Comparison of ENCODE assay signal across 16 cellular contexts in the genomic region with DNA sequence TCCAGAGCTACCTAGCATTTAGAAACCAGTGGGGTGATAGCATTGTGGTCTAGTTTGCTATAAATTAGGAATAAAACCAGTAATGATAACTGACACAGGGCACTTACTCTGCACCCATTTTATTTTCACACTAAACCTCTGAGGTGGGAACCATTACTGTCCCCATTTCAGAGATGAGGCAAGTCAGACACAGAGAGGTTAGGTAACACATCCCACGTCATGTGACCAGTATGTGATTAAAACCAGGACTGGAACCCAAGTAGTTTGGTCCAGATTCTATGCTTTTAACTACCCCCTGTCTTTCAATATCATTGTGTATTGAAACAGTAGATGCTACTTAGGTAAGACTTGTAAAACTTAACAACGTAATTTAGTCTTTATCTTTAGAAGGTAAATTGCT.
DNase-seq lines count a peak whose midpoint lies in the region; ATAC-seq, FAIRE-seq and TF ChIP-seq lines count a peak whose summit lies in the region.
"Had no signal": no experiment of that assay in that cellular context is flagged by ENCODE, and none has a peak within 500 bp of the region (broad histone marks: within the 10 kb centered on the region; RNA-seq: fewer than 3 reads in every experiment).

No MANE protein-coding gene starts in this region.

- TF ChIP-seq CTCF in K562 (IDR thresholded peaks at IDR 0.05 in 2 of 3, conservative IDR thresholded peaks at IDR 0.05 in 1 of 3; ENCODE audit: insufficient read depth in 2 of 3, low read depth in 1 of 3, low read length in 3 of 3) = no peak

- H2AFZ ChIP-seq in K562 (ENCODE audit: low read depth, low read length) = no peak overlapping the region

- peaks cover 14 to 30% of the 10 kb centered on the region in 2 experiments; a peak in 4 of 5 replicates for H3K27me3 ChIP-seq in K562 (ENCODE audit: control insufficient read depth in 2 of 2, insufficient read depth in 2 of 2, low read length in 2 of 2)
- H3K27me3 ChIP-seq: stomach had no signal

- CTCF ChIA-PET in K562 (lab: Yijun Ruan, JAX; ENCODE audit: low intra/inter-chr PET ratio) = no interaction called here

- 14% methylated on average over 2 of the region's 2 CpGs for WGBS in K562 (ENCODE audit: insufficient coverage, low coverage, missing lambda C conversion rate)

- no peaks in the 10 kb centered on the region; the same call in 1 of the 2 replicates for H3K9me3 ChIP-seq in K562 (replicated peaks; ENCODE audit: control insufficient read depth, insufficient read depth, low read depth, low read length)
- H3K9me3 ChIP-seq: SK-N-SH, stomach had no signal

- TF ChIP-seq POLR2A in K562 (conservative IDR thresholded peaks at IDR 0.05) = no peak

- intact Hi-C loops in K562 (cut with micrococcal nuclease) = no loop called here

- H3K4me1 ChIP-seq in K562 (replicated peaks in 1 of 2; ENCODE audit: control insufficient read depth in 2 of 2, insufficient read depth in 2 of 2, low read length in 2 of 2) = peaks cover 10 to 11% of the 10 kb centered on the region in 2 experiments; a peak in 4 of 5 replicates

- POLR2A ChIA-PET in K562 (lab: Yijun Ruan, JAX) = no interaction called here

- in situ Hi-C loops in K562 (cut with MboI) = no loop called here

- no peaks in the 10 kb centered on the region for H3K9me1 ChIP-seq in K562 (ENCODE audit: control insufficient read depth, insufficient read depth, low read length)

- FAIRE-seq in K562 (lab: Jason Lieb, UNC) = no peak

- TF ChIP-seq RAD21 in K562 (CRISPR knock-in tag; conservative IDR thresholded peaks at IDR 0.05 in 1 of 2, IDR thresholded peaks at IDR 0.05 in 1 of 2) = no peak

- DNase-seq in K562 (ENCODE audit: extremely low read depth in 1 of 4, low spot score in 3 of 4) (no peak), COLO829 (ENCODE audit: low spot score) (no peak), kidney glomerular epithelial cell (lab: John Stamatoyannopoulos, UW) (no peak)
- DNase-seq in stimulated activated CD8-positive, alpha-beta memory T cell treated with anti-CD3 and anti-CD28 coated beads, Interleukin-4, amount 100 ng/mL, for 48 hours = no peak
- DNase-seq: activated CD8-positive, alpha-beta memory T cell treated with anti-CD3 and anti-CD28 coated beads, Interleukin-2, amount 50 U/mL, for 4 hours; central memory CD4-positive, alpha-beta T cell; foreskin melanocyte; mammary epithelial cell; OCI-M1; SK-N-SH; stomach had no signal

- no peaks in the 10 kb centered on the region for H3K36me3 ChIP-seq in K562 (ENCODE audit: control insufficient read depth, insufficient read depth, low read length)

- H3K9ac ChIP-seq in K562 (ENCODE audit: insufficient read depth in 1 of 2, low read depth in 2 of 2, low read length in 2 of 2) = no peak overlapping the region
- H3K9ac ChIP-seq: SK-N-SH had no signal

- no peaks in the 10 kb centered on the region for H4K20me1 ChIP-seq in K562 (replicated peaks; ENCODE audit: control insufficient read depth, insufficient read depth, low read length)

- no peak overlapping the region for H3K4me2 ChIP-seq in K562 (ENCODE audit: insufficient read depth, low read length)
- H3K4me2 ChIP-seq: SK-N-SH had no signal

- peak; percentile 25 for ATAC-seq in GM18861 (IDR thresholded peaks at IDR 0.05; ENCODE audit: unreplicated experiment)
- ATAC-seq in GM21529 (IDR thresholded peaks at IDR 0.05; ENCODE audit: unreplicated experiment) = peak; percentile 34
- ATAC-seq in HG03354 (IDR thresholded peaks at IDR 0.05; ENCODE audit: poor library complexity, severe bottlenecking, unreplicated experiment) = peak; percentile 54
- ATAC-seq in K562 = no peak
- no peak for ATAC-seq in HG02981 (IDR thresholded peaks at IDR 0.05; ENCODE audit: unreplicated experiment)

- no peak overlapping the region for H3K4me3 ChIP-seq in K562
- H3K4me3 ChIP-seq: skin epidermis, stomach had no signal

- no peaks in the 10 kb centered on the region for H3K79me2 ChIP-seq in K562 (ENCODE audit: control insufficient read depth, insufficient read depth, low read length)

- BruUV-seq in K562 (replicated peaks; lab: Mats Ljungman, UMichigan) = no TSS peak

- no peak overlapping the region for H3K27ac ChIP-seq in K562 (ENCODE audit: extremely low read depth, low read depth, low read length)
- H3K27ac ChIP-seq: skin epidermis, stomach had no signal

- no peak for TF ChIP-seq EP300 in K562 (IDR thresholded peaks at IDR 0.05; ENCODE audit: low read length)

TF ChIP-seq in K562, 482 proteins besides CTCF, POLR2A, EP300 and RAD21 (continues in another document):
- peak; percentile 73 for TF ChIP-seq TFE3 (CRISPR knock-in tag; IDR thresholded peaks at IDR 0.05)
- TF ChIP-seq, protein P1, sequence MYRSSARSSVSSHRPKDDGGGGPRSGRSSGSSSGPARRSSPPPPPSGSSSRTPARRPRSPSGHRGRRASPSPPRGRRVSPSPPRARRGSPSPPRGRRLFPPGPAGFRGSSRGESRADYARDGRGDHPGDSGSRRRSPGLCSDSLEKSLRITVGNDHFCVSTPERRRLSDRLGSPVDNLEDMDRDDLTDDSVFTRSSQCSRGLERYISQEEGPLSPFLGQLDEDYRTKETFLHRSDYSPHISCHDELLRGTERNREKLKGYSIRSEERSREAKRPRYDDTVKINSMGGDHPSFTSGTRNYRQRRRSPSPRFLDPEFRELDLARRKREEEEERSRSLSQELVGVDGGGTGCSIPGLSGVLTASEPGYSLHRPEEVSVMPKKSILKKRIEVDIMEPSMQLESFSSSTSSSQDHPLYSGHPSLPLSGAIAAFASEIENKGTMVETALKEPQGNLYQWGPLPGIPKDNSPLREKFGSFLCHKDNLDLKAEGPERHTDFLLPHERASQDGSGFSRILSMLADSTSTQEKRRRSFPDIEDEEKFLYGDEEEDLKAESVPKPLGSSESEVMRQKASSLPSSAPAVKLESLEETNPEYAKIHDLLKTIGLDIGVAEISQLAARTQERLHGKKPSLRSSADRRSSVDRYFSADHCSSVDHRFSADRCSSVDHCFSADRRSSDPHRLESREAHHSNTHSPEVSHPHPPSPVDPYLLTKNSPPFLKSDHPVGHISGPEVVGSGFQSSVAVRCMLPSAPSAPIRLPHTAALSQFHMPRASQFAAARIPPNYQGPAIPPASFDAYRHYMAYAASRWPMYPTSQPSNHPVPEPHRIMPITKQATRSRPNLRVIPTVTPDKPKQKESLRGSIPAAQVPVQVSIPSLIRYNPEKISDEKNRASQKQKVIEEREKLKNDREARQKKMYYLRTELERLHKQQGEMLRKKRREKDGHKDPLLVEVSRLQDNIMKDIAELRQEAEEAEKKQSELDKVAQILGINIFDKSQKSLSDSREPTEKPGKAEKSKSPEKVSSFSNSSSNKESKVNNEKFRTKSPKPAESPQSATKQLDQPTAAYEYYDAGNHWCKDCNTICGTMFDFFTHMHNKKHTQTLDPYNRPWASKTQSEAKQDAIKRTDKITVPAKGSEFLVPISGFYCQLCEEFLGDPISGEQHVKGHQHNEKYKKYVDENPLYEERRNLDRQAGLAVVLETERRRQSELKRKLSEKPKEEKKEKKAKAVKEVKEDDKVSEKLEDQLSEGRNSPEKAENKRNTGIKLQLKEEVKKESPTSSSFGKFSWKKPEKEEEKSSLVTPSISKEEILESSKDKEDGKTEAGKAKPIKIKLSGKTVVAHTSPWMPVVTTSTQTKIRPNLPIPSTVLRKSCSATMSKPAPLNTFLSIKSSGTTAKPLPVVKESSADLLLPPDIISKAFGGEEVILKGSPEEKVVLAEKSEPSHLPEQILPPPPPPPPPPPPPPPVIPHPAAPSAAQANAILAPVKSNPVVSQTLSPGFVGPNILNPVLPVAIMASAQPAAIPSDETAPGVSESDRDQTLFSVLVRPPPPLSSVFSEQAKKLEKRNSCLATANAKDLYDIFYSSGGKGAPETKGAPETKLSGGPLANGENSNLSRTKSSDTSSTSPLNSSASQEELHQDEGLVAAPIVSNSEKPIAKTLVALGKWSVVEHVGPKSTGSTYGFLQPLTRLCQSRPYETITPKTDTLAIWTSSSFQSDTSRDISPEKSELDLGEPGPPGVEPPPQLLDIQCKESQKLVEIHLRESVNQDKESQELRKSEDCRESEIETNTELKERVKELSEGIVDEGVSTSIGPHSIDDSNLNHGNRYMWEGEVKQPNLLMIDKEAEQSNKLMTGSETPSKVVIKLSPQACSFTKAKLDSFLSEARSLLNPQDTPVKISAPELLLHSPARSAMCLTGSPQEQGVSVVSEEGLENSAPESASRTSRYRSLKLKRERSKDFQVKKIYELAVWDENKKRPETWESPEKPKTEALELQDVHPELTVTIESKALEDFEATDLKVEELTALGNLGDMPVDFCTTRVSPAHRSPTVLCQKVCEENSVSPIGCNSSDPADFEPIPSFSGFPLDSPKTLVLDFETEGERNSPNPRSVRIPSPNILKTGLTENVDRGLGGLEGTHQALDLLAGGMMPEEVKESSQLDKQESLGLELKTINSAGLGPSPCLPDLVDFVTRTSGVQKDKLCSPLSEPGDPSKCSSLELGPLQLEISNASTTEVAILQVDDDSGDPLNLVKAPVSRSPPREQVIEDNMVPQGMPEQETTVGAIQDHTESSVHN (IDR thresholded peaks at IDR 0.05; ENCODE audit: borderline replicate concordance in 1 of 2, low read depth in 1 of 2) = no peak
- TF ChIP-seq ZNF639 (CRISPR knock-in tag; conservative IDR thresholded peaks at IDR 0.05 in 1 of 2, IDR thresholded peaks at IDR 0.05 in 1 of 2) = no peak
- TF ChIP-seq RBM25 (IDR thresholded peaks at IDR 0.05; ENCODE audit: low read depth, low read length, severe bottlenecking) = peak; percentile 29
- TF ChIP-seq ZBTB1 (CRISPR knock-in tag; IDR thresholded peaks at IDR 0.05; ENCODE audit: borderline replicate concordance, low read depth) = no peak

Comparison
In these comparisons a context has a peak if more than half of its experiments do, and no peak if none do; other contexts are left out.
1. ATAC-seq: peak in GM18861 (single experiment), GM21529 (single experiment) and HG03354 (single experiment); none in K562 (single experiment) and HG02981 (single experiment).